ENCODE assay signal across 1 cellular context in genomic region chr1:228288536-228289238, GRCh38.
TF ChIP-seq lines count a peak whose summit lies in the region.

No MANE protein-coding gene starts in this region.

TF ChIP-seq in SK-N-SH, 30 proteins besides CTCF, POLR2A, EP300 and RAD21:
- TF ChIP-seq, protein P1, sequence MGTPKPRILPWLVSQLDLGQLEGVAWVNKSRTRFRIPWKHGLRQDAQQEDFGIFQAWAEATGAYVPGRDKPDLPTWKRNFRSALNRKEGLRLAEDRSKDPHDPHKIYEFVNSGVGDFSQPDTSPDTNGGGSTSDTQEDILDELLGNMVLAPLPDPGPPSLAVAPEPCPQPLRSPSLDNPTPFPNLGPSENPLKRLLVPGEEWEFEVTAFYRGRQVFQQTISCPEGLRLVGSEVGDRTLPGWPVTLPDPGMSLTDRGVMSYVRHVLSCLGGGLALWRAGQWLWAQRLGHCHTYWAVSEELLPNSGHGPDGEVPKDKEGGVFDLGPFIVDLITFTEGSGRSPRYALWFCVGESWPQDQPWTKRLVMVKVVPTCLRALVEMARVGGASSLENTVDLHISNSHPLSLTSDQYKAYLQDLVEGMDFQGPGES (IDR thresholded peaks at IDR 0.05; ENCODE audit: low read depth, low read length), result no peak
- TF ChIP-seq REST (IDR thresholded peaks at IDR 0.05; ENCODE audit: low read depth, low read length), result no peak
- TF ChIP-seq RFX5 (IDR thresholded peaks at IDR 0.05; ENCODE audit: low read length), result no peak
- no peak for TF ChIP-seq RCOR1 (IDR thresholded peaks at IDR 0.05; ENCODE audit: low read length)
- no peak for TF ChIP-seq USF1 (IDR thresholded peaks at IDR 0.05; ENCODE audit: borderline replicate concordance, low read depth)
- no peak for TF ChIP-seq FOXM1 (IDR thresholded peaks at IDR 0.05; ENCODE audit: low read depth)
- TF ChIP-seq JUND (IDR thresholded peaks at IDR 0.05), result no peak
- TF ChIP-seq CHD2 (IDR thresholded peaks at IDR 0.05; ENCODE audit: low read length, partially characterized antibody), result no peak
- TF ChIP-seq EZH2phosphoT487 (IDR thresholded peaks at IDR 0.05; ENCODE audit: borderline replicate concordance, low read depth), result no peak
- no peak for TF ChIP-seq GATA2 (CRISPR knock-in tag; IDR thresholded peaks at IDR 0.05)
